ENCODE assay signal across 11 cellular contexts in the genomic region with DNA sequence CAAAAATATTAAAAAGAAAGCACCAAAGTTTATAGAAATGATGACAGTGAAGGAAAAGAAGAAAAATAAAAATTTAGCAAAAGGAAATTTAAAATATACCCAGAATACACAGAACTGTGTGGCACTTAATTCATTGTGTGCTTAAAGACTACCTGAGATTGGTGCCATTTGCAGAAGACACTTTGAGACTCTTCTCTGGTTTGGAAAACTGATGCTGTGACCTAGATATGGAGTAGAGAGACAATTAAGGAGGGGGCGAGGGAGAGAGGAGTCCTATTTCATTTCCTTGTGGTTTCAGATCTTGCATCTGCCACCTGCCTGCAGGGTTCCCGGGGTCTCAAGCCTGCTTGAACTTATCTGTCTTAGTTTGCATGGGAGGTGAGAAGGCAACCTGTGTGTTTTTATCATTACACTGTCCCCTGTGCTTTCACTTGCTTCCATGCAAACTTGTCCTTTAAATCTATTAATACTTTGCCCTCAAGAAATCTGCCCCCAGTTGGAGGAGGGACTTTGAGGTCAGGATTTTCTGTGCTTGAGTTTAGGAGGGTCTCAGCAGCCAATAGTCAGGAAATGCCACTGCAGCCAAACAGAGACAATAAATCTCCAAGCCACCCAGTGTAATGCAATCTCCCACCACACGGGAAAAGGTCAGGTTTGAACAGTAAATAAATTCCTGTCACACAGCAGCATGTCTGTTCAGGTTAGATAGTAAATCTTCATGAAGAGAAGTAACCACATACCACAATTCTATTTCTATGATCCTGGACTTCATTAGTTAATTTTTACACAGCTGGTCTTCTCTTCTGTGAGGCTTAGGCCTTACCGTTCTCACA.
DNase-seq lines count a peak whose midpoint lies in the region; ATAC-seq and TF ChIP-seq lines count a peak whose summit lies in the region.
"Had no signal": no experiment of that assay in that cellular context is flagged by ENCODE, and none has a peak within 500 bp of the region (broad histone marks: within the 10 kb centered on the region; RNA-seq: fewer than 3 reads in every experiment).

No MANE protein-coding gene starts in this region.

- ATAC-seq in activated CD8-positive, alpha-beta T cell treated with anti-CD3 and anti-CD28 coated beads for 36 hours: no peak
- no peak for ATAC-seq in activated CD8-positive, alpha-beta T cell treated with anti-CD3 and anti-CD28 coated beads, Interleukin-2, amount 10 ng/mL, durations not matched to agents 7 days and 5 days
- ATAC-seq in HG02973 (IDR thresholded peaks at IDR 0.05; ENCODE audit: unreplicated experiment) (no peak), T-helper 17 cell (no peak)
- ATAC-seq: heart right ventricle had no signal

- POLR2A ChIA-PET in activated CD8-positive, alpha-beta T cell treated with anti-CD3 and anti-CD28 coated beads for 36 hours (lab: Charles Lee): no interaction called here
- POLR2A ChIA-PET in activated CD8-positive, alpha-beta T cell treated with anti-CD3 and anti-CD28 coated beads, Interleukin-2, amount 10 ng/mL, durations not matched to agents 7 days and 5 days (lab: Charles Lee): no interaction called here

- H3K4me3 Mint-ChIP-seq in activated CD8-positive, alpha-beta T cell treated with anti-CD3 and anti-CD28 coated beads for 36 hours: no peak overlapping the region
- H3K4me3 Mint-ChIP-seq in activated CD8-positive, alpha-beta T cell treated with anti-CD3 and anti-CD28 coated beads, Interleukin-2, amount 10 ng/mL, durations not matched to agents 7 days and 5 days: no peak overlapping the region
- H3K4me3 Mint-ChIP-seq in glutamatergic neuron (ENCODE audit: unreplicated experiment) (peak overlapping the region; percentile 23), type B pancreatic cell (peak overlapping the region; percentile 27), T-helper 17 cell (no peak overlapping the region)
- H3K4me3 Mint-ChIP-seq: CD14-positive monocyte had no signal

- CTCF ChIA-PET in activated CD8-positive, alpha-beta T cell treated with anti-CD3 and anti-CD28 coated beads for 36 hours (lab: Charles Lee): interaction anchor here (1.2 to 1.4 kb wide), 2 partner anchors 214 to 227 kb away, joined by 3 to 4 read pairs; no protein-coding TSS in a partner anchor
- CTCF ChIA-PET in activated CD8-positive, alpha-beta T cell treated with anti-CD3 and anti-CD28 coated beads, Interleukin-2, amount 10 ng/mL, durations not matched to agents 7 days and 5 days (lab: Charles Lee): no interaction called here

- no peaks in the 10 kb centered on the region for H3K9me3 ChIP-seq in T-helper 17 cell (ENCODE audit: control insufficient read depth, low read length, poor library complexity, severe bottlenecking)
- H3K9me3 ChIP-seq: heart right ventricle had no signal

- peaks cover 1% of the 10 kb centered on the region for H3K4me1 Mint-ChIP-seq in activated CD8-positive, alpha-beta T cell treated with anti-CD3 and anti-CD28 coated beads for 36 hours (ENCODE audit: low read depth)
- no peaks in the 10 kb centered on the region for H3K4me1 Mint-ChIP-seq in activated CD8-positive, alpha-beta T cell treated with anti-CD3 and anti-CD28 coated beads, Interleukin-2, amount 10 ng/mL, durations not matched to agents 7 days and 5 days (ENCODE audit: low read depth)
- H3K4me1 Mint-ChIP-seq in glutamatergic neuron (ENCODE audit: low read depth, unreplicated experiment): peaks cover 10% of the 10 kb centered on the region
- peaks cover 32% of the 10 kb centered on the region for H3K4me1 Mint-ChIP-seq in type B pancreatic cell (ENCODE audit: unreplicated experiment)
- no peaks in the 10 kb centered on the region for H3K4me1 Mint-ChIP-seq in T-helper 17 cell
- H3K4me1 Mint-ChIP-seq: CD14-positive monocyte had no signal

- H3K27me3 Mint-ChIP-seq in activated CD8-positive, alpha-beta T cell treated with anti-CD3 and anti-CD28 coated beads for 36 hours: no peaks in the 10 kb centered on the region
- H3K27me3 Mint-ChIP-seq in activated CD8-positive, alpha-beta T cell treated with anti-CD3 and anti-CD28 coated beads, Interleukin-2, amount 10 ng/mL, durations not matched to agents 7 days and 5 days (ENCODE audit: low read depth): no peaks in the 10 kb centered on the region
- H3K27me3 Mint-ChIP-seq in glutamatergic neuron (ENCODE audit: unreplicated experiment): peaks cover 1% of the 10 kb centered on the region
- peaks cover 6% of the 10 kb centered on the region for H3K27me3 Mint-ChIP-seq in type B pancreatic cell
- H3K27me3 Mint-ChIP-seq in T-helper 17 cell: no peaks in the 10 kb centered on the region

- no peaks in the 10 kb centered on the region for H3K9me3 Mint-ChIP-seq in activated CD8-positive, alpha-beta T cell treated with anti-CD3 and anti-CD28 coated beads for 36 hours
- H3K9me3 Mint-ChIP-seq in activated CD8-positive, alpha-beta T cell treated with anti-CD3 and anti-CD28 coated beads, Interleukin-2, amount 10 ng/mL, durations not matched to agents 7 days and 5 days (ENCODE audit: insufficient read depth): no peaks in the 10 kb centered on the region
- H3K9me3 Mint-ChIP-seq in glutamatergic neuron (ENCODE audit: unreplicated experiment): no peaks in the 10 kb centered on the region
- peaks cover under 1% of the 10 kb centered on the region for H3K9me3 Mint-ChIP-seq in type B pancreatic cell

- H3K27ac Mint-ChIP-seq in activated CD8-positive, alpha-beta T cell treated with anti-CD3 and anti-CD28 coated beads for 36 hours: no peak overlapping the region
- H3K27ac Mint-ChIP-seq in activated CD8-positive, alpha-beta T cell treated with anti-CD3 and anti-CD28 coated beads, Interleukin-2, amount 10 ng/mL, durations not matched to agents 7 days and 5 days: no peak overlapping the region
- H3K27ac Mint-ChIP-seq in glutamatergic neuron (ENCODE audit: unreplicated experiment): peak overlapping the region; percentile 48
- H3K27ac Mint-ChIP-seq in type B pancreatic cell: peak overlapping the region; percentile 31
- no peak overlapping the region for H3K27ac Mint-ChIP-seq in T-helper 17 cell

- intact Hi-C loops in activated CD8-positive, alpha-beta T cell treated with anti-CD3 and anti-CD28 coated beads for 36 hours (cut with micrococcal nuclease): no loop called here

- TF ChIP-seq CTCF in activated CD8-positive, alpha-beta T cell treated with anti-CD3 and anti-CD28 coated beads for 36 hours (IDR thresholded peaks at IDR 0.05): peak; percentile 23
- TF ChIP-seq CTCF in glutamatergic neuron (IDR thresholded peaks at IDR 0.05; ENCODE audit: partially characterized antibody, unreplicated experiment): peak; percentile 78
- TF ChIP-seq CTCF in type B pancreatic cell (conservative IDR thresholded peaks at IDR 0.05): peak; percentile 72

- H3K36me3 Mint-ChIP-seq in activated CD8-positive, alpha-beta T cell treated with anti-CD3 and anti-CD28 coated beads for 36 hours (ENCODE audit: low read depth): no peaks in the 10 kb centered on the region
- no peaks in the 10 kb centered on the region for H3K36me3 Mint-ChIP-seq in activated CD8-positive, alpha-beta T cell treated with anti-CD3 and anti-CD28 coated beads, Interleukin-2, amount 10 ng/mL, durations not matched to agents 7 days and 5 days (ENCODE audit: low read depth)
- H3K36me3 Mint-ChIP-seq in glutamatergic neuron (ENCODE audit: unreplicated experiment): no peaks in the 10 kb centered on the region
- no peaks in the 10 kb centered on the region for H3K36me3 Mint-ChIP-seq in type B pancreatic cell
- H3K36me3 Mint-ChIP-seq in T-helper 17 cell (ENCODE audit: low read depth): no peaks in the 10 kb centered on the region
- H3K36me3 Mint-ChIP-seq: CD14-positive monocyte had no signal

- peak; percentile 4 for DNase-seq in activated CD8-positive, alpha-beta T cell treated with anti-CD3 and anti-CD28 coated beads for 36 hours
- no peak for DNase-seq in activated CD8-positive, alpha-beta T cell treated with anti-CD3 and anti-CD28 coated beads, Interleukin-2, amount 10 ng/mL, durations not matched to agents 7 days and 5 days
- peak; percentile 52 for DNase-seq in OCI-M1 (lab: John Stamatoyannopoulos, UW)
- peak; percentile 25 for DNase-seq in glutamatergic neuron
- no peak for DNase-seq in type B pancreatic cell (ENCODE audit: extremely low spot score, unreplicated experiment)
- no peak for DNase-seq in RPMI8226
- DNase-seq in T-helper 17 cell: no peak
- DNase-seq: activated CD8-positive, alpha-beta memory T cell treated with anti-CD3 and anti-CD28 coated beads for 24 hours; heart right ventricle had no signal

Comparison
In these comparisons a context has a peak if more than half of its experiments do, and no peak if none do; other contexts are left out.
1. DNase-seq: peak in activated CD8-positive, alpha-beta T cell treated with anti-CD3 and anti-CD28 coated beads for 36 hours (single experiment), OCI-M1 (single experiment) and glutamatergic neuron (single experiment); none in activated CD8-positive, alpha-beta T cell treated with anti-CD3 and anti-CD28 coated beads, Interleukin-2, amount 10 ng/mL, durations not matched to agents 7 days and 5 days (single experiment), type B pancreatic cell (single experiment), RPMI8226 (single experiment) and T-helper 17 cell (0 of 3).
2. H3K27ac Mint-ChIP-seq: peak in glutamatergic neuron (single experiment) and type B pancreatic cell (single experiment); none in activated CD8-positive, alpha-beta T cell treated with anti-CD3 and anti-CD28 coated beads for 36 hours (single experiment), activated CD8-positive, alpha-beta T cell treated with anti-CD3 and anti-CD28 coated beads, Interleukin-2, amount 10 ng/mL, durations not matched to agents 7 days and 5 days (single experiment) and T-helper 17 cell (single experiment).
3. H3K4me3 Mint-ChIP-seq: peak in glutamatergic neuron (single experiment) and type B pancreatic cell (single experiment); none in activated CD8-positive, alpha-beta T cell treated with anti-CD3 and anti-CD28 coated beads for 36 hours (single experiment), activated CD8-positive, alpha-beta T cell treated with anti-CD3 and anti-CD28 coated beads, Interleukin-2, amount 10 ng/mL, durations not matched to agents 7 days and 5 days (single experiment) and T-helper 17 cell (single experiment).
4. CTCF ChIP-seq: peak in every context shown above with its lines; median percentile 78 in glutamatergic neuron; 72 in type B pancreatic cell; 23 in activated CD8-positive, alpha-beta T cell treated with anti-CD3 and anti-CD28 coated beads for 36 hours.